1 cellular context compared by ENCODE assay signal in the genomic region with DNA sequence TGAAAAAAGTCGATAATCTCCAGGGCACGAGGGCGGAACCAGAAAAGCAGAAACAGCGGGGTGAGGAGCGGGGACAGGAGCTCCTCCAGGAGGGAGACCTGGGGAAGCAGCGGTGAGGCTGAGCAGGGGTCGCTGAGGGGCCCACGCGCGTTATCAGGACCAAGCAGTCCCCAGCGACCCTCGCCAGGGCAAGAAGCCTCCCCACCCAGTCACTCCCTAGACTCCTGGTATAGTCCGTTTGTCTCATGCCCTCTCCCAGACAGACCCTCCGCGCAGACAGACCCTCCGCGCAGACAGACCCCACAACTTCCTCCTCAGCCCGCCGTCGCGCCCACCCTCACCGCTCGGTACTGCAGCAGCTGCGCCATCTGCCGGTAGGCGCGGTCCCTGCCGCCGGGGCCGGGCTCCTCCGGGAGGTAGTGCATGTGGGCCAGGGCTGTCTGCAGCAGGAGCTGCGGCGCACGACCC.
TF ChIP-seq lines count a peak whose summit lies in the region.

No MANE protein-coding gene starts in this region.

TF ChIP-seq in H1, 55 proteins besides CTCF, POLR2A, EP300 and RAD21 (continued from another document):
- TF ChIP-seq HDAC2 (IDR thresholded peaks at IDR 0.05; ENCODE audit: borderline replicate concordance in 1 of 2, low read depth in 2 of 2, low read length in 2 of 2) (0 out of 4 replicates have a peak, but pooled peaks of 1 of the 2 experiments have one; percentile 45), SP1 (IDR thresholded peaks at IDR 0.05; ENCODE audit: low read depth, low read length) (no peak), SUZ12 (IDR thresholded peaks at IDR 0.05; ENCODE audit: low read length) (no peak), CBX8 (IDR thresholded peaks at IDR 0.05; ENCODE audit: borderline replicate concordance, low read depth, low read length) (no peak), TCF12 (IDR thresholded peaks at IDR 0.05; ENCODE audit: low read depth, low read length) (0 out of 2 replicates have a peak, but pooled peaks have one; percentile 58), KDM5A (IDR thresholded peaks at IDR 0.05; ENCODE audit: low read length) (no peak), GABPA (IDR thresholded peaks at IDR 0.05; ENCODE audit: borderline replicate concordance, insufficient read depth, low read length) (peak; percentile 73; the same call in 1 of the 2 replicates), SIRT6 (IDR thresholded peaks at IDR 0.05; ENCODE audit: low read length) (no peak), CHD2 (IDR thresholded peaks at IDR 0.05; ENCODE audit: low read length) (no peak), SRF (IDR thresholded peaks at IDR 0.05; ENCODE audit: low read depth, low read length) (0 out of 2 replicates have a peak, but pooled peaks have one; percentile 11), NRF1 (IDR thresholded peaks at IDR 0.05; ENCODE audit: low read depth, low read length) (no peak), POLR2AphosphoS5 (IDR thresholded peaks at IDR 0.05; ENCODE audit: low read depth, low read length) (no peak), SP2 (IDR thresholded peaks at IDR 0.05; ENCODE audit: low read length) (no peak), CTBP2 (IDR thresholded peaks at IDR 0.05; ENCODE audit: borderline replicate concordance, insufficient read depth, insufficient read length, low read length) (no peak), RBBP5 (IDR thresholded peaks at IDR 0.05; ENCODE audit: borderline replicate concordance, low read depth, low read length) (no peak), HDAC6 (IDR thresholded peaks at IDR 0.05; ENCODE audit: low read depth, low read length) (no peak), RNF2 (IDR thresholded peaks at IDR 0.05; ENCODE audit: borderline replicate concordance, low read depth, low read length, missing control alignments, poor library complexity, severe bottlenecking) (no peak), RXRA (IDR thresholded peaks at IDR 0.05; ENCODE audit: insufficient read depth, low read depth, low read length) (no peak), TAF7 (optimal IDR thresholded peaks at IDR 0.05; ENCODE audit: borderline replicate concordance, low read depth, low read length) (peak; percentile 45), EZH2 (IDR thresholded peaks at IDR 0.05; ENCODE audit: low read depth, low read length, severe bottlenecking) (no peak), CHD1 (IDR thresholded peaks at IDR 0.05; ENCODE audit: low read depth, low read length) (no peak), FOSL1 (IDR thresholded peaks at IDR 0.05; ENCODE audit: insufficient read depth, low read depth, low read length) (no peak), CBX5 (IDR thresholded peaks at IDR 0.05; ENCODE audit: low read depth, low read length) (no peak), KDM4A (IDR thresholded peaks at IDR 0.05; ENCODE audit: low read depth, low read length, severe bottlenecking) (no peak), BCL11A (IDR thresholded peaks at IDR 0.05; ENCODE audit: low read depth in 2 of 2, low read length in 2 of 2) (no peak)
- TF ChIP-seq, protein P1, sequence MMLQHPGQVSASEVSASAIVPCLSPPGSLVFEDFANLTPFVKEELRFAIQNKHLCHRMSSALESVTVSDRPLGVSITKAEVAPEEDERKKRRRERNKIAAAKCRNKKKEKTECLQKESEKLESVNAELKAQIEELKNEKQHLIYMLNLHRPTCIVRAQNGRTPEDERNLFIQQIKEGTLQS (IDR thresholded peaks at IDR 0.05; ENCODE audit: insufficient read depth, low read depth, low read length): no peak
- TF ChIP-seq, protein P2, sequence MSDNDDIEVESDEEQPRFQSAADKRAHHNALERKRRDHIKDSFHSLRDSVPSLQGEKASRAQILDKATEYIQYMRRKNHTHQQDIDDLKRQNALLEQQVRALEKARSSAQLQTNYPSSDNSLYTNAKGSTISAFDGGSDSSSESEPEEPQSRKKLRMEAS (IDR thresholded peaks at IDR 0.05): no peak
- TF ChIP-seq, protein P3, sequence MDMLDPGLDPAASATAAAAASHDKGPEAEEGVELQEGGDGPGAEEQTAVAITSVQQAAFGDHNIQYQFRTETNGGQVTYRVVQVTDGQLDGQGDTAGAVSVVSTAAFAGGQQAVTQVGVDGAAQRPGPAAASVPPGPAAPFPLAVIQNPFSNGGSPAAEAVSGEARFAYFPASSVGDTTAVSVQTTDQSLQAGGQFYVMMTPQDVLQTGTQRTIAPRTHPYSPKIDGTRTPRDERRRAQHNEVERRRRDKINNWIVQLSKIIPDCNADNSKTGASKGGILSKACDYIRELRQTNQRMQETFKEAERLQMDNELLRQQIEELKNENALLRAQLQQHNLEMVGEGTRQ (IDR thresholded peaks at IDR 0.05; ENCODE audit: low read length): no peak
